17 cellular contexts compared by ENCODE assay signal in the genomic region with DNA sequence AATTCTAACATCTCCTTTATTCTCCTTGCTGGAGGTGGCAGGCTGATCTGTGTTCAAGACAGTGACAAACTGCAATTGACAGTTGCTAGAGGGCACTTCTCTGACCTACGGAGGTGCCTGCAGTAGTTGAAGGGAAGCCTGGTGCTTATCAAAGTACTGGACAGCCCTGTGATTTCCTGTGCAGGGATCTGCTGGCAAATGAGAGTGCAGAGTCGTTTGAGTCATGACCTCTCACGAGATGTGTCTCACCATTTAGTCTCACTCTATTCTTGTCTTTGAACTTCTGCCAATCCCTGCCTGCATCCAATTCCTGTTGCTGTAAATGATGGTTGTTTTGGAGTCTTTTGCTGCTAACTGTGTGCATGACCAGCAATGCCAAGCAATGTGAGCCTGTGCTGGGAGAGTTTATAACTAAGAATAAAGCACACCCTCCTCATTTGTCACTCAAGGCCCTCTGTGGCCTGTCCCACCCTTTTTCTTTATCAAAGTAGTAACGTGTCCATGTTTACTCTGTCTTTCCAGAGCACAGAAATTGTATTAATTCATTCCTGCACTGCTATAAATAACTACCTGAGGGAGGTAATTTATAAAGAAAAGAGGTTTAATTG. TPM values are rescaled to one million over a fixed set of nuclear protein-coding genes. Genes with fewer than 3 reads are reported as not detected.
DNase-seq lines count a peak whose midpoint lies in the region; ATAC-seq, FAIRE-seq and TF ChIP-seq lines count a peak whose summit lies in the region.
"Had no signal": no experiment of that assay in that cellular context is flagged by ENCODE, and none has a peak within 500 bp of the region (broad histone marks: within the 10 kb centered on the region; RNA-seq: fewer than 3 reads in every experiment).

No MANE protein-coding gene starts in this region.

- no peak overlapping the region for H3K27ac ChIP-seq in astrocyte (ENCODE audit: low read depth, low read length)
- H3K27ac ChIP-seq in right cardiac atrium (ENCODE audit: low read length): no peak overlapping the region
- no peak overlapping the region for H3K27ac ChIP-seq in esophagus squamous epithelium

- FAIRE-seq in astrocyte (lab: Jason Lieb, UNC): no peak

- H3K27me3 Mint-ChIP-seq in astrocyte (ENCODE audit: low read depth, unreplicated experiment) (peaks cover 11% of the 10 kb centered on the region), CD14-positive monocyte (ENCODE audit: low read depth in 3 of 3) (peaks cover 0 to 5% (median 3%) of the 10 kb centered on the region in 3 donors)

- no peaks in the 10 kb centered on the region for H3K4me1 ChIP-seq in astrocyte (ENCODE audit: insufficient read depth, low read length)
- H3K4me1 ChIP-seq in right cardiac atrium (ENCODE audit: control insufficient read depth, insufficient read depth, low read length): peaks cover 4% of the 10 kb centered on the region
- peaks cover 0 to 6% (median 0%) of the 10 kb centered on the region in 3 donors for H3K4me1 ChIP-seq in esophagus squamous epithelium

- TF ChIP-seq CTCF in AG10803 (conservative IDR thresholded peaks at IDR 0.05; ENCODE audit: low read length) (no peak), astrocyte (IDR thresholded peaks at IDR 0.05; ENCODE audit: insufficient read depth, low read depth, low read length) (no peak), CD14-positive monocyte (IDR thresholded peaks at IDR 0.05) (no peak), esophagus squamous epithelium (IDR thresholded peaks at IDR 0.05) (no peak)

- ATAC-seq in right cardiac atrium: peak; percentile 93
- no peak for ATAC-seq in HG02973 (IDR thresholded peaks at IDR 0.05; ENCODE audit: unreplicated experiment)
- ATAC-seq: esophagus mucosa had no signal

- H3K4me3 Mint-ChIP-seq in astrocyte (ENCODE audit: unreplicated experiment) (no peak overlapping the region), CD14-positive monocyte (no peak overlapping the region)
- H3K4me3 Mint-ChIP-seq: activated naive CD8-positive, alpha-beta T cell treated with anti-CD3 and anti-CD28 coated beads, Interleukin-2, amount 10 ng/mL, durations not matched to agents 7 days and 5 days had no signal

- H3K27ac Mint-ChIP-seq in astrocyte (ENCODE audit: unreplicated experiment) (no peak overlapping the region), CD14-positive monocyte (no peak overlapping the region)
- H3K27ac Mint-ChIP-seq: activated naive CD8-positive, alpha-beta T cell treated with anti-CD3 and anti-CD28 coated beads, Interleukin-2, amount 10 ng/mL, durations not matched to agents 7 days and 5 days had no signal

- H3K4me3 ChIP-seq in AG10803 (ENCODE audit: low read length): no peak overlapping the region
- H3K4me3 ChIP-seq in astrocyte (ENCODE audit: insufficient read depth, low read depth, low read length): no peak overlapping the region
- no peak overlapping the region for H3K4me3 ChIP-seq in right cardiac atrium (ENCODE audit: low read length)
- no peak overlapping the region for H3K4me3 ChIP-seq in esophagus squamous epithelium

- peak; percentile 4 for DNase-seq in AG10803 (ENCODE audit: low read depth)
- DNase-seq in HCEC 1CT: peak; percentile 62
- DNase-seq in astrocyte (ENCODE audit: low read depth): peak; percentile 0
- DNase-seq in right cardiac atrium: peak in 1 of 3 donors; percentile 15
- no peak for DNase-seq in CD14-positive monocyte (ENCODE audit: low spot score)
- DNase-seq in HT-29 (ENCODE audit: low spot score): no peak
- DNase-seq in esophagus squamous epithelium (lab: John Stamatoyannopoulos, UW): no peak
- DNase-seq: activated CD4-positive, CD25-positive, alpha-beta regulatory T cell treated with anti-CD3 and anti-CD28 coated beads, Interleukin-2, amount 50 U/mL, for 72 hours; activated naive CD8-positive, alpha-beta T cell treated with anti-CD3 and anti-CD28 coated beads, Interleukin-2, amount 10 ng/mL, durations not matched to agents 7 days and 5 days; DMS 273 treated with DMSO at 0.1 percent for 48 hours; MM.1S; stimulated activated CD4-positive, alpha-beta T cell treated with anti-CD3 and anti-CD28 coated beads, Interleukin-15, amount 100 ng/mL, for 24 hours had no signal

- peaks cover 22% of the 10 kb centered on the region for H3K4me1 Mint-ChIP-seq in astrocyte (ENCODE audit: low read depth, unreplicated experiment)
- no peaks in the 10 kb centered on the region for H3K4me1 Mint-ChIP-seq in CD14-positive monocyte
- H3K4me1 Mint-ChIP-seq: activated naive CD8-positive, alpha-beta T cell treated with anti-CD3 and anti-CD28 coated beads, Interleukin-2, amount 10 ng/mL, durations not matched to agents 7 days and 5 days had no signal

- no peaks in the 10 kb centered on the region for H3K36me3 ChIP-seq in astrocyte (ENCODE audit: insufficient read depth, low read length)
- H3K36me3 ChIP-seq in esophagus squamous epithelium: no peaks in the 10 kb centered on the region

- no peak overlapping the region for H3K4me2 ChIP-seq in astrocyte (ENCODE audit: low read length)

- H3K9me3 Mint-ChIP-seq in astrocyte (ENCODE audit: unreplicated experiment): no peaks in the 10 kb centered on the region
- no peaks in the 10 kb centered on the region for H3K9me3 Mint-ChIP-seq in CD14-positive monocyte
- H3K9me3 Mint-ChIP-seq: activated naive CD8-positive, alpha-beta T cell treated with anti-CD3 and anti-CD28 coated beads, Interleukin-2, amount 10 ng/mL, durations not matched to agents 7 days and 5 days had no signal

- no peak overlapping the region for H3K9ac ChIP-seq in astrocyte (ENCODE audit: low read length)

- no peak for TF ChIP-seq POLR2A in esophagus squamous epithelium (IDR thresholded peaks at IDR 0.05)

- no peak overlapping the region for H2AFZ ChIP-seq in astrocyte (ENCODE audit: low read depth, low read length)

- H3K27me3 ChIP-seq in astrocyte (ENCODE audit: insufficient read depth, low read length) (peaks cover 38% of the 10 kb centered on the region), right cardiac atrium (ENCODE audit: control insufficient read depth, insufficient read depth) (no peaks in the 10 kb centered on the region), esophagus squamous epithelium (peaks cover 0 to 6% (median 0%) of the 10 kb centered on the region in 4 donors)

- H3K9me3 ChIP-seq in astrocyte (ENCODE audit: insufficient read depth, low read depth, low read length) (peaks cover 5% of the 10 kb centered on the region), right cardiac atrium (ENCODE audit: control insufficient read depth, low read length) (no peaks in the 10 kb centered on the region), esophagus squamous epithelium (no peaks in the 10 kb centered on the region)

- no peaks in the 10 kb centered on the region for H4K20me1 ChIP-seq in astrocyte (ENCODE audit: insufficient read depth, low read length)

- no peaks in the 10 kb centered on the region for H3K79me2 ChIP-seq in astrocyte (ENCODE audit: insufficient read depth, low read length)

- intact Hi-C loops in right cardiac atrium (cut with DNase I) (no loop called here), CD14-positive monocyte (cut with micrococcal nuclease) (no loop called here), esophagus squamous epithelium (cut with DNase I) (no loop called here)

- 3% methylated on average over 4 of the region's 4 CpGs for WGBS in right cardiac atrium
- 10 to 18% methylated on average over 4 of the region's 4 CpGs for WGBS in esophagus squamous epithelium, 2 donors

- H3K36me3 Mint-ChIP-seq in astrocyte (ENCODE audit: low read depth, unreplicated experiment): no peaks in the 10 kb centered on the region
- no peaks in the 10 kb centered on the region for H3K36me3 Mint-ChIP-seq in CD14-positive monocyte
- H3K36me3 Mint-ChIP-seq: activated naive CD8-positive, alpha-beta T cell treated with anti-CD3 and anti-CD28 coated beads, Interleukin-2, amount 10 ng/mL, durations not matched to agents 7 days and 5 days had no signal

RNA-seq across cellular contexts. Expression of gene MRGPRX2, which starts 34.6 kb away (rescaled TPM):
- total RNA-seq in astrocyte (not detected in 2 replicates), right cardiac atrium (not detected), esophagus squamous epithelium (under 1 TPM in 1 of 4 donors, not detected in 3; 0.19 TPM)
- polyA plus RNA-seq in right cardiac atrium (not detected), CD14-positive monocyte (not detected)
- not detected in 2 replicates for total RNA-seq in HT-29 (2014; rRNA removed; shearing (Covaris generic))
- total RNA-seq: activated naive CD8-positive, alpha-beta T cell treated with anti-CD3 and anti-CD28 coated beads, Interleukin-2, amount 10 ng/mL, durations not matched to agents 7 days and 5 days; esophagus mucosa; mononuclear cell; osteoblast had no signal
- polyA plus RNA-seq: AG04450 had no signal

Comparison
In these comparisons a context has a peak if more than half of its experiments do, and no peak if none do; other contexts are left out.
1. DNase-seq: peak in AG10803 (single experiment), HCEC 1CT (single experiment) and astrocyte (single experiment); none in CD14-positive monocyte (single experiment), HT-29 (single experiment) and esophagus squamous epithelium (single experiment).